Comparison of ENCODE assay signal across 8 cellular contexts in the genomic region with DNA sequence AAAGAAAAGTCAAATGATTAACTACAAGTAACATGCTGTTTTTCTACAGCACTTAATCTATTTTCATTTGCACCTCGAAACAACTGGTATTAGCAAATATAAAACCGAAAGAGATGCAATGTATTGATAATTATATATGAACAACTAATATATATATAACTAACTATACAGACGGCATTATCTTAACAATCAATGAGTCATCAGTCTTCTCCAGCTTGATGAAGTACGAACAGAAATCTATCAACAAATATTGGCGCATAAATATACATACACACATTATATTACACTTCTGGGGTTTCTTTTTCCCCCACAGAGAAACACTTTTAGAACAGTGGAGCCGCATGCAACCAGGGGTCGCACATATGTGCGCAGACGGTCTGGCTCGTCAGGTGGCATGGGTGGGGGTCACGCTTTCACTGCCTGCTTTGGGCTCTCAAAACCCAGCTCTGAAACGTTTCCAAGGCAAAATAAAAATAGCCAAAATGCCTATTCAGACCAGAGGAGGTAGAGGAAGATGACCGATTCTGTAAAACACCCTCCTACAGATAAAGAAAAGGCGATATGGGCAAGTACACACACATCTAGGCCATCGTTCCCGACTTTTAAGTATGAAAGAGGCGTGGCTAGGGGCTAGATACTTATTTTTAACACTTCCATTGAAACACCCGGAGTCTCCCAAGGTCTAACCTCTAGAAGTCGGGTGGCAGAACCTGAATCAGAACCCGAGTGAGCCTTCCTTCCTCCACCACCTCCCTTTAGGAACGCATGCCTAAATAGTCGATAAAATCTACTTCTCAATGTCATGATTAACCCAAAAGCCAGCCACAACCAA. TPM values are rescaled to one million over a fixed set of nuclear protein-coding genes. Genes with fewer than 3 reads are reported as not detected.
DNase-seq lines count a peak whose midpoint lies in the region; ATAC-seq and TF ChIP-seq lines count a peak whose summit lies in the region.

No MANE protein-coding gene starts in this region.

- H3K9ac ChIP-seq in HUES6 (ENCODE audit: low read length) = peak overlapping the region; percentile 98

- 4 to 10% methylated on average over 22 of the region's 22 CpGs for WGBS in body of pancreas, 2 donors

- H3K9me3 ChIP-seq in HUES6 (ENCODE audit: control insufficient read depth, insufficient read depth, low read depth, low read length) (peaks cover 10% of the 10 kb centered on the region; the same call in 1 of the 2 replicates), body of pancreas (no peaks in the 10 kb centered on the region)

- H3K36me3 Mint-ChIP-seq in memory B cell = no peaks in the 10 kb centered on the region

- H3K27me3 Mint-ChIP-seq in memory B cell = no peaks in the 10 kb centered on the region

- H3K27ac ChIP-seq in HUES6 (ENCODE audit: low read depth, low read length) (peak overlapping the region; percentile 3; the same call in 1 of the 2 replicates), body of pancreas (peak overlapping the region; percentile 95 to 100 (median 98))

- no peak for TF ChIP-seq POLR2A in body of pancreas (IDR thresholded peaks at IDR 0.05)

- H3K27me3 ChIP-seq in BJ (ENCODE audit: control insufficient read depth, insufficient read depth, low read length) = no peaks in the 10 kb centered on the region
- no peaks in the 10 kb centered on the region for H3K27me3 ChIP-seq in HUES6 (ENCODE audit: control insufficient read depth, insufficient read depth, low read length)
- no peaks in the 10 kb centered on the region for H3K27me3 ChIP-seq in body of pancreas

- ATAC-seq in body of pancreas (no peak), memory B cell (ENCODE audit: low read depth) (no peak), GM19328 (IDR thresholded peaks at IDR 0.05; ENCODE audit: unreplicated experiment) (no peak)

- H3K4me3 Mint-ChIP-seq in memory B cell = peak overlapping the region; percentile 96

- TF ChIP-seq CTCF in BJ (IDR thresholded peaks at IDR 0.05; ENCODE audit: insufficient read depth, low read depth, low read length) (no peak), body of pancreas (IDR thresholded peaks at IDR 0.05) (no peak)

- H3K27ac Mint-ChIP-seq in memory B cell = peak overlapping the region; percentile 93

- H3K4me3 ChIP-seq in BJ (ENCODE audit: low read depth, low read length) (peak overlapping the region; percentile 73), HUES6 (ENCODE audit: low read depth, low read length) (peak overlapping the region; percentile 88), body of pancreas (peak overlapping the region; percentile 60 to 82)

- H3K4me1 ChIP-seq in HUES6 (ENCODE audit: control insufficient read depth, insufficient read depth, low read length) (peaks cover 22% of the 10 kb centered on the region), body of pancreas (peaks cover 31% of the 10 kb centered on the region)

- DNase-seq in BJ (ENCODE audit: low read depth) = no peak
- no peak for DNase-seq in body of pancreas
- no peak for DNase-seq in memory B cell (ENCODE audit: low spot score in 2 of 2)
- DNase-seq in NAMALWA (ENCODE audit: low spot score) = no peak
- no peak for DNase-seq in SKM-1 treated with dmso at 0.1 percent for 144 hours (lab: John Stamatoyannopoulos, UW; ENCODE audit: unreplicated experiment)
- DNase-seq in NCI-H2171 (lab: John Stamatoyannopoulos, UW) = no peak

- POLR2A ChIA-PET in BJ (lab: Charles Lee) = interaction anchor here (0.6 kb wide), 1 partner anchor 14 kb away, joined by 20 read pairs; no protein-coding TSS in a partner anchor

- H3K36me3 ChIP-seq in BJ (ENCODE audit: control insufficient read depth, insufficient read depth, low read length) (no peaks in the 10 kb centered on the region), HUES6 (ENCODE audit: control insufficient read depth, insufficient read depth, low read length) (no peaks in the 10 kb centered on the region), body of pancreas (replicated peaks in 1 of 2; ENCODE audit: insufficient read depth in 1 of 2, low read depth in 2 of 2) (no peaks in the 10 kb centered on the region)

- no peaks in the 10 kb centered on the region for H3K9me3 Mint-ChIP-seq in memory B cell

- intact Hi-C loops in body of pancreas (cut with DNase I) = no loop called here

- CTCF ChIA-PET in BJ (lab: Yijun Ruan, JAX) = interaction anchor here (0.5 to 1.4 kb wide), 6 partner anchors 11 to 65 kb away, joined by 3 to 5 read pairs (median 3); no protein-coding TSS in a partner anchor

- H3K4me1 Mint-ChIP-seq in memory B cell = peaks cover 32% of the 10 kb centered on the region

RNA-seq across cellular contexts. Expression of a gene that starts 1.6 kb away (rescaled TPM):
- 7.5 and 16.5 TPM in 2 replicates for polyA plus RNA-seq in BJ (2011; rRNA removed)
- polyA minus RNA-seq in BJ (2011; rRNA and poly(A)+ RNA removed) = 13.8 and 13.9 TPM in 2 replicates
- 10 to 100 TPM; 34.3 to 39.4 TPM for total RNA-seq in body of pancreas
